ENCODE assay signal across 14 cellular contexts in genomic region chr13:110447058-110447511, GRCh38.
DNase-seq lines count a peak whose midpoint lies in the region; ATAC-seq and TF ChIP-seq lines count a peak whose summit lies in the region.
"Had no signal": no experiment of that assay in that cellular context is flagged by ENCODE, and none has a peak within 500 bp of the region (broad histone marks: within the 10 kb centered on the region; RNA-seq: fewer than 3 reads in every experiment).

No MANE protein-coding gene starts in this region.

- ATAC-seq in HG03565 (IDR thresholded peaks at IDR 0.05; ENCODE audit: unreplicated experiment), result peak; percentile 59
- ATAC-seq: A549 had no signal

- H3K27ac ChIP-seq in breast epithelium, result peak overlapping the region; percentile 21 to 83
- H3K27ac ChIP-seq: A549 had no signal

- no peak overlapping the region for H3K4me3 Mint-ChIP-seq in MCF 10A (ENCODE audit: unreplicated experiment)
- no peak overlapping the region for H3K4me3 Mint-ChIP-seq in activated CD4-positive, alpha-beta memory T cell treated with anti-CD3 and anti-CD28 coated beads, Interleukin-2, amount 10 ng/mL, durations not matched to agents 7 days and 5 days
- H3K4me3 Mint-ChIP-seq: immature natural killer cell had no signal

- peaks cover 14% of the 10 kb centered on the region for H3K36me3 Mint-ChIP-seq in MCF 10A (ENCODE audit: insufficient read depth, unreplicated experiment)
- H3K36me3 Mint-ChIP-seq in activated CD4-positive, alpha-beta memory T cell treated with anti-CD3 and anti-CD28 coated beads, Interleukin-2, amount 10 ng/mL, durations not matched to agents 7 days and 5 days (ENCODE audit: low read depth), result no peaks in the 10 kb centered on the region
- H3K36me3 Mint-ChIP-seq: immature natural killer cell had no signal

- H3K27me3 ChIP-seq in breast epithelium, result no peaks in the 10 kb centered on the region

- H3K27me3 Mint-ChIP-seq in MCF 10A (ENCODE audit: insufficient read depth, unreplicated experiment), result no peaks in the 10 kb centered on the region
- peaks cover 20% of the 10 kb centered on the region for H3K27me3 Mint-ChIP-seq in activated CD4-positive, alpha-beta memory T cell treated with anti-CD3 and anti-CD28 coated beads, Interleukin-2, amount 10 ng/mL, durations not matched to agents 7 days and 5 days

- TF ChIP-seq POLR2A in breast epithelium (IDR thresholded peaks at IDR 0.05), result no peak

- CTCF ChIA-PET in MCF 10A (lab: Yijun Ruan, JAX), result interaction anchor here (1.1 kb wide), 1 partner anchor 9 kb away, joined by 8 read pairs; no protein-coding TSS in a partner anchor
- CTCF ChIA-PET in activated CD4-positive, alpha-beta memory T cell treated with anti-CD3 and anti-CD28 coated beads, Interleukin-2, amount 10 ng/mL, durations not matched to agents 7 days and 5 days (lab: Charles Lee), result interaction anchor here (1.3 kb wide), 1 partner anchor 8 kb away, joined by 4 read pairs; no protein-coding TSS in a partner anchor

- H3K27ac Mint-ChIP-seq in MCF 10A (ENCODE audit: low read depth, unreplicated experiment), result no peak overlapping the region
- H3K27ac Mint-ChIP-seq in activated CD4-positive, alpha-beta memory T cell treated with anti-CD3 and anti-CD28 coated beads, Interleukin-2, amount 10 ng/mL, durations not matched to agents 7 days and 5 days, result no peak overlapping the region
- H3K27ac Mint-ChIP-seq: immature natural killer cell had no signal

- H3K4me1 Mint-ChIP-seq in MCF 10A (ENCODE audit: insufficient read depth, unreplicated experiment), result peaks cover 48% of the 10 kb centered on the region
- H3K4me1 Mint-ChIP-seq in activated CD4-positive, alpha-beta memory T cell treated with anti-CD3 and anti-CD28 coated beads, Interleukin-2, amount 10 ng/mL, durations not matched to agents 7 days and 5 days, result no peaks in the 10 kb centered on the region
- H3K4me1 Mint-ChIP-seq: immature natural killer cell had no signal

- H3K9me3 Mint-ChIP-seq in MCF 10A (ENCODE audit: unreplicated experiment), result no peaks in the 10 kb centered on the region
- H3K9me3 Mint-ChIP-seq in activated CD4-positive, alpha-beta memory T cell treated with anti-CD3 and anti-CD28 coated beads, Interleukin-2, amount 10 ng/mL, durations not matched to agents 7 days and 5 days, result no peaks in the 10 kb centered on the region
- H3K9me3 Mint-ChIP-seq: immature natural killer cell had no signal

- no TSS peak for BruUV-seq in MCF 10A (replicated peaks; lab: Mats Ljungman, UMichigan)

- no peaks in the 10 kb centered on the region for H3K4me1 ChIP-seq in breast epithelium

- no peak for TF ChIP-seq CTCF in breast epithelium (IDR thresholded peaks at IDR 0.05)
- TF ChIP-seq CTCF in MCF 10A (IDR thresholded peaks at IDR 0.05; ENCODE audit: unreplicated experiment), result no peak

- no peaks in the 10 kb centered on the region for H3K9me3 ChIP-seq in breast epithelium
- H3K9me3 ChIP-seq: A549 had no signal

- no peak overlapping the region for H3K4me3 ChIP-seq in breast epithelium
- H3K4me3 ChIP-seq: A549 had no signal

- intact Hi-C loops in breast epithelium (cut with DNase I; ENCODE audit: low total_unique reads) (no loop called here), MCF 10A (cut with micrococcal nuclease) (no loop called here)

- POLR2A ChIA-PET in MCF 10A (lab: Yijun Ruan, JAX), result interaction anchor here (0.7 kb wide), 1 partner anchor 113 kb away, joined by 3 read pairs; no protein-coding TSS in a partner anchor
- POLR2A ChIA-PET in activated CD4-positive, alpha-beta memory T cell treated with anti-CD3 and anti-CD28 coated beads, Interleukin-2, amount 10 ng/mL, durations not matched to agents 7 days and 5 days (lab: Charles Lee), result no interaction called here

- DNase-seq in breast epithelium (ENCODE audit: low spot score in 2 of 2) (no peak), MCF 10A (ENCODE audit: unreplicated experiment) (no peak), fibroblast of peridontal ligament (ENCODE audit: extremely low read depth) (peak; percentile 52), GDM1 (lab: John Stamatoyannopoulos, UW) (no peak), C1 segment of cervical spinal cord (lab: John Stamatoyannopoulos, UW) (no peak), NCI-H748 (lab: John Stamatoyannopoulos, UW; ENCODE audit: unreplicated experiment) (no peak)
- no peak for DNase-seq in activated CD4-positive, alpha-beta memory T cell treated with anti-CD3 and anti-CD28 coated beads, Interleukin-2, amount 10 ng/mL, durations not matched to agents 7 days and 5 days
- DNase-seq: activated CD8-positive, alpha-beta memory T cell treated with anti-CD3 and anti-CD28 coated beads for 24 hours; immature natural killer cell; NCI-H748 treated with DMSO at 0.1 percent for 48 hours; stimulated activated CD4-positive, alpha-beta T cell treated with anti-CD3 and anti-CD28 coated beads, Interleukin-1b, Interleukin-23, amount 100 ng/mL, for 48 hours; T-helper 1 cell had no signal

- no peaks in the 10 kb centered on the region for H3K36me3 ChIP-seq in breast epithelium
